Comparison of ENCODE assay signal across 8 cellular contexts in the genomic region with DNA sequence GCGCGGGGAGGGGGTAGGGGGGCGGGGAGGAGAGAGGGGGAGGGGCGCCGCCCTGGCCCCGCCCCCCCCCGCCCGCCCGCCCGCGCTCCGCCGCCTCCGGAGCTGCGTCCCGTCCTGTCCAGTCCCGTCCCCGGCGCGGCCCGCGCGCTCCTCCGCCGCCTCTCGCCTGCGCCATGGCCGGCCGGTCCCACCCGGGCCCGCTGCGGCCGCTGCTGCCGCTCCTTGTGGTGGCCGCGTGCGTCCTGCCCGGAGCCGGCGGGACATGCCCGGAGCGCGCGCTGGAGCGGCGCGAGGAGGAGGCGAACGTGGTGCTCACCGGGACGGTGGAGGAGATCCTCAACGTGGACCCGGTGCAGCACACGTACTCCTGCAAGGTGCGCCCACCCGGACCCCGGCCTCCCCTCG. TPM values are rescaled to one million over a fixed set of nuclear protein-coding genes. Genes with fewer than 3 reads are reported as not detected.
A peak's percentile ranks its signal among the peaks of the same experiment; 100 is the strongest.
DNase-seq lines count a peak whose midpoint lies in the region; ATAC-seq and TF ChIP-seq lines count a peak whose summit lies in the region.

TSS of gene AGRN (plus strand) at position 121 of the 405 bp plus-strand sequence. CDS start at position 174, 53 bp downstream.

- H3K27me3 Mint-ChIP-seq in CD14-positive monocyte (ENCODE audit: low read depth in 3 of 3) = peaks cover 29 to 42% (median 40%) of the 10 kb centered on the region in 3 donors
- peaks cover 3% of the 10 kb centered on the region for H3K27me3 Mint-ChIP-seq in activated T-helper 1 cell treated with anti-CD3 and anti-CD28 coated beads, Interleukin-12 subunit alpha, Interleukin-12 subunit beta, Interleukin-2, Interleukin-4 antibody, amounts not matched to agents 30 ng/mL and 10 ng/mL and 1 ng/mL, durations not matched to agents 14 hours and 24 hours and 36 hours (ENCODE audit: insufficient read depth)

- TF ChIP-seq POLR2A in heart left ventricle (IDR thresholded peaks at IDR 0.05) = peak in 1 of 2 donors; percentile 23

- intact Hi-C loops in CD14-positive monocyte (cut with micrococcal nuclease) = loop anchor here (5.0 to 10.0 kb wide), 2 partner anchors 37 to 355 kb away; partner anchors contain the start of gene AURKAIP1 (in 1 of the 2)
- intact Hi-C loops in activated T-helper 1 cell treated with anti-CD3 and anti-CD28 coated beads, Interleukin-12 subunit alpha, Interleukin-12 subunit beta, Interleukin-2, Interleukin-4 antibody, amounts not matched to agents 30 ng/mL and 10 ng/mL and 1 ng/mL, durations not matched to agents 14 hours and 24 hours and 36 hours (cut with micrococcal nuclease) = loop anchor here (1.0 kb wide), 2 partner anchors 13 to 20 kb away; no protein-coding TSS in a partner anchor
- intact Hi-C loops in heart left ventricle (cut with DNase I) = loop anchor here in 4 of 10 donors (5.0 kb wide), 1 partner anchor 42 kb away; no protein-coding TSS in a partner anchor

- peak within 1 kb of the TSS; percentile 59 to 99 (median 81) for H3K4me3 ChIP-seq in heart left ventricle
- peak within 1 kb of the TSS; percentile 70 for H3K4me3 ChIP-seq in rectal smooth muscle tissue (ENCODE audit: low read length)

- peak within 1 kb of the TSS; percentile 88 to 99 (median 96) for H3K27ac ChIP-seq in heart left ventricle
- H3K27ac ChIP-seq in rectal smooth muscle tissue (ENCODE audit: low read depth, low read length) = peak within 1 kb of the TSS; percentile 58

- H3K4me1 Mint-ChIP-seq in CD14-positive monocyte = peaks cover 6% of the 10 kb centered on the region
- H3K4me1 Mint-ChIP-seq in activated T-helper 1 cell treated with anti-CD3 and anti-CD28 coated beads, Interleukin-12 subunit alpha, Interleukin-12 subunit beta, Interleukin-2, Interleukin-4 antibody, amounts not matched to agents 30 ng/mL and 10 ng/mL and 1 ng/mL, durations not matched to agents 14 hours and 24 hours and 36 hours (ENCODE audit: low read depth) = peaks cover 11% of the 10 kb centered on the region

- H3K9me3 ChIP-seq in heart left ventricle = no peaks in the 10 kb centered on the region

- no peak for DNase-seq in CD14-positive monocyte (ENCODE audit: low spot score)
- peak; percentile 82 for DNase-seq in GM19238 (ENCODE audit: insufficient read length, low spot score)
- DNase-seq in activated T-helper 1 cell treated with anti-CD3 and anti-CD28 coated beads, Interleukin-12 subunit alpha, Interleukin-12 subunit beta, Interleukin-2, Interleukin-4 antibody, amounts not matched to agents 30 ng/mL and 10 ng/mL and 1 ng/mL, durations not matched to agents 14 hours and 24 hours and 36 hours (ENCODE audit: low spot score) = no peak
- DNase-seq in heart left ventricle = peak in 4 of 5 donors; percentile 59 to 77 (median 67)
- no peak for DNase-seq in epidermal melanocyte (ENCODE audit: insufficient read length, low spot score)
- no peak for DNase-seq in stimulated activated CD4-positive, alpha-beta T cell treated with anti-CD3 and anti-CD28 coated beads, Interleukin-4, amount 100 ng/mL, for 4 hours

- H3K36me3 Mint-ChIP-seq in CD14-positive monocyte = no peaks in the 10 kb centered on the region
- H3K36me3 Mint-ChIP-seq in activated T-helper 1 cell treated with anti-CD3 and anti-CD28 coated beads, Interleukin-12 subunit alpha, Interleukin-12 subunit beta, Interleukin-2, Interleukin-4 antibody, amounts not matched to agents 30 ng/mL and 10 ng/mL and 1 ng/mL, durations not matched to agents 14 hours and 24 hours and 36 hours (ENCODE audit: low read depth) = peaks cover 5% of the 10 kb centered on the region

- peaks cover 0 to 6% (median 0%) of the 10 kb centered on the region in 7 donors for H3K9me3 Mint-ChIP-seq in CD14-positive monocyte
- H3K9me3 Mint-ChIP-seq in activated T-helper 1 cell treated with anti-CD3 and anti-CD28 coated beads, Interleukin-12 subunit alpha, Interleukin-12 subunit beta, Interleukin-2, Interleukin-4 antibody, amounts not matched to agents 30 ng/mL and 10 ng/mL and 1 ng/mL, durations not matched to agents 14 hours and 24 hours and 36 hours = no peaks in the 10 kb centered on the region

- TF ChIP-seq CTCF in CD14-positive monocyte (IDR thresholded peaks at IDR 0.05) = no peak
- no peak for TF ChIP-seq CTCF in heart left ventricle (IDR thresholded peaks at IDR 0.05)

- no peaks in the 10 kb centered on the region for H3K36me3 ChIP-seq in heart left ventricle
- no peaks in the 10 kb centered on the region for H3K36me3 ChIP-seq in rectal smooth muscle tissue (ENCODE audit: control insufficient read depth, insufficient read depth, low read length)

- WGBS in heart left ventricle, 4 donors = 0 to 1% methylated on average over 54 of the region's 58 CpGs; no CpG with 5 or more reads in 2 of the 4 donors

- peaks cover 0 to 10% (median 0%) of the 10 kb centered on the region in 9 donors for H3K27me3 ChIP-seq in heart left ventricle
- H3K27me3 ChIP-seq in rectal smooth muscle tissue (ENCODE audit: control insufficient read depth, insufficient read depth, low read length) = no peaks in the 10 kb centered on the region

- H3K4me1 ChIP-seq in heart left ventricle (peaks cover 0 to 43% (median 34%) of the 10 kb centered on the region in 12 donors), rectal smooth muscle tissue (ENCODE audit: control insufficient read depth, insufficient read depth, low read length) (no peaks in the 10 kb centered on the region)

- ATAC-seq in HG03342 (IDR thresholded peaks at IDR 0.05; ENCODE audit: unreplicated experiment) (peak; percentile 21), heart left ventricle (peak in 2 of 4 donors; percentile 56 to 57)

- no peak within 1 kb of the TSS for H3K9ac ChIP-seq in rectal smooth muscle tissue (ENCODE audit: low read length)

- H3K4me3 Mint-ChIP-seq in CD14-positive monocyte = peak within 1 kb of the TSS; percentile 73 to 74
- H3K4me3 Mint-ChIP-seq in activated T-helper 1 cell treated with anti-CD3 and anti-CD28 coated beads, Interleukin-12 subunit alpha, Interleukin-12 subunit beta, Interleukin-2, Interleukin-4 antibody, amounts not matched to agents 30 ng/mL and 10 ng/mL and 1 ng/mL, durations not matched to agents 14 hours and 24 hours and 36 hours = peak within 1 kb of the TSS; percentile 70

- peak within 1 kb of the TSS in 1 of 7 donors; percentile 19 for H3K27ac Mint-ChIP-seq in CD14-positive monocyte
- H3K27ac Mint-ChIP-seq in activated T-helper 1 cell treated with anti-CD3 and anti-CD28 coated beads, Interleukin-12 subunit alpha, Interleukin-12 subunit beta, Interleukin-2, Interleukin-4 antibody, amounts not matched to agents 30 ng/mL and 10 ng/mL and 1 ng/mL, durations not matched to agents 14 hours and 24 hours and 36 hours = no peak within 1 kb of the TSS

RNA-seq across cellular contexts. Expression of gene AGRN, which starts in this region (rescaled TPM):
- polyA plus RNA-seq in CD14-positive monocyte (under 1 TPM; 0.06 to 0.43 TPM), heart left ventricle (10 to 100 TPM; 11.8 to 14.1 TPM)
- 25.8 and 30.3 TPM in 2 replicates for total RNA-seq in activated T-helper 1 cell treated with anti-CD3 and anti-CD28 coated beads, Interleukin-12 subunit alpha, Interleukin-12 subunit beta, Interleukin-2, Interleukin-4 antibody, amounts not matched to agents 30 ng/mL and 10 ng/mL and 1 ng/mL, durations not matched to agents 14 hours and 24 hours and 36 hours
- total RNA-seq in heart left ventricle = 10 to 100 TPM in 8 of 9 donors, 1 to 10 TPM in 1; 9.7 to 45.7 (median 22.7) TPM

Comparison
In these comparisons a context has a peak if more than half of its experiments do, and no peak if none do; other contexts are left out.
1. RNA of gene AGRN (polyA plus RNA-seq): 11.8 to 14.1 TPM in heart left ventricle; 0.06 to 0.43 TPM in CD14-positive monocyte; every median in the first group is over 4 times any median in the second.
2. DNase-seq: peak in GM19238 (single experiment) and heart left ventricle (4 of 5); none in CD14-positive monocyte (single experiment), activated T-helper 1 cell treated with anti-CD3 and anti-CD28 coated beads, Interleukin-12 subunit alpha, Interleukin-12 subunit beta, Interleukin-2, Interleukin-4 antibody, amounts not matched to agents 30 ng/mL and 10 ng/mL and 1 ng/mL, durations not matched to agents 14 hours and 24 hours and 36 hours (single experiment), epidermal melanocyte (single experiment) and stimulated activated CD4-positive, alpha-beta T cell treated with anti-CD3 and anti-CD28 coated beads, Interleukin-4, amount 100 ng/mL, for 4 hours (0 of 2).